Comparison of ENCODE assay signal across 16 cellular contexts in genomic region chr6:31365864-31366263, GRCh38.
"Had no signal": no experiment of that assay in that cellular context is flagged by ENCODE, and none has a peak within 500 bp of the region (broad histone marks: within the 10 kb centered on the region; RNA-seq: fewer than 3 reads in every experiment).

No MANE protein-coding gene starts in this region.

- H3K27ac Mint-ChIP-seq: type B pancreatic cell had no signal

- H3K4me3 Mint-ChIP-seq: type B pancreatic cell had no signal

- H3K27ac ChIP-seq: gastrocnemius medialis, left ventricle myocardium inferior, lower lobe of right lung had no signal

- ATAC-seq: esophagus mucosa had no signal

- H3K4me1 ChIP-seq: gastrocnemius medialis had no signal

- H3K9me3 Mint-ChIP-seq: type B pancreatic cell had no signal

- H3K9me3 ChIP-seq: gastrocnemius medialis, left ventricle myocardium inferior, lower lobe of right lung, spleen had no signal

- H3K36me3 Mint-ChIP-seq: type B pancreatic cell had no signal

- DNase-seq: cortex of kidney; dorsolateral prefrontal cortex; effector CD8-positive, alpha-beta T cell; gastrocnemius medialis; left ventricle myocardium inferior; lower lobe of right lung; mesenchymal stem cell; midbrain; posterior cingulate gyrus; spleen; stimulated activated CD4-positive, alpha-beta T cell treated with anti-CD3 and anti-CD28 coated beads, Interleukin-15, amount 100 ng/mL, for 24 hours; stimulated activated CD4-positive, alpha-beta T cell treated with anti-CD3 and anti-CD28 coated beads, Interleukin-1b, Interleukin-23, amount 100 ng/mL, for 48 hours; stimulated activated CD4-positive, alpha-beta T cell treated with anti-CD3 and anti-CD28 coated beads, Interleukin-4, amount 100 ng/mL, for 24 hours; stimulated activated naive CD4-positive, alpha-beta T cell had no signal

- H3K36me3 ChIP-seq: gastrocnemius medialis, left ventricle myocardium inferior, lower lobe of right lung, spleen had no signal
